Comparison of ENCODE assay signal across 22 cellular contexts in genomic region chr2:25035537-25036220, GRCh38. TPM values are rescaled to one million over a fixed set of nuclear protein-coding genes. Genes with fewer than 3 reads are reported as not detected.
DNase-seq lines count a peak whose midpoint lies in the region; ATAC-seq and TF ChIP-seq lines count a peak whose summit lies in the region.
"Had no signal": no experiment of that assay in that cellular context is flagged by ENCODE, and none has a peak within 500 bp of the region (broad histone marks: within the 10 kb centered on the region; RNA-seq: fewer than 3 reads in every experiment).

No MANE protein-coding gene starts in this region.

- CTCF ChIA-PET in IMR-90 (lab: Yijun Ruan, JAX): no interaction called here
- CTCF ChIA-PET in activated naive CD4-positive, alpha-beta T cell treated with anti-CD3 and anti-CD28 coated beads, Interleukin-2, amount 10 ng/mL, durations not matched to agents 7 days and 5 days (lab: Charles Lee): no interaction called here

- no peak overlapping the region for H3K27ac Mint-ChIP-seq in natural killer cell
- no peak overlapping the region for H3K27ac Mint-ChIP-seq in activated naive CD4-positive, alpha-beta T cell treated with anti-CD3 and anti-CD28 coated beads, Interleukin-2, amount 10 ng/mL, durations not matched to agents 7 days and 5 days
- H3K27ac Mint-ChIP-seq: activated naive CD4-positive, alpha-beta T cell treated with anti-CD3 and anti-CD28 coated beads, Interleukin-2, amount 50 U/mL, for 24 hours; activated T-helper 1 cell treated with anti-CD3 and anti-CD28 coated beads, Interleukin-12 subunit alpha, Interleukin-12 subunit beta, Interleukin-2, Interleukin-4 antibody, amounts not matched to agents 30 ng/mL and 10 ng/mL and 1 ng/mL, durations not matched to agents 14 hours and 24 hours and 36 hours; CD14-positive monocyte; memory B cell; type B pancreatic cell had no signal

- H3K18ac ChIP-seq in IMR-90 (ENCODE audit: low read depth, low read length) (no peak overlapping the region), trophoblast cell (ENCODE audit: low read length) (no peak overlapping the region)

- H2BK5ac ChIP-seq in IMR-90 (ENCODE audit: low read depth, low read length, poor library complexity, severe bottlenecking): no peak overlapping the region
- no peak overlapping the region for H2BK5ac ChIP-seq in trophoblast cell (ENCODE audit: low read depth, low read length, poor library complexity)

- H2BK20ac ChIP-seq in IMR-90 (ENCODE audit: low read depth, low read length): no peak overlapping the region

- 53% methylated on average over 3 of the region's 12 CpGs; no CpG with 5 or more reads in 1 of the 2 experiments for WGBS in IMR-90 (ENCODE audit: extremely low coverage in 2 of 2, insufficient read length in 1 of 2), 2 experiments
- no CpG with 5 or more reads among the region's 12 CpGs for WGBS in trophoblast cell (ENCODE audit: extremely low coverage, insufficient coverage, insufficient read length)

- H4K5ac ChIP-seq in IMR-90 (ENCODE audit: low read depth, low read length): no peak overlapping the region

- in situ Hi-C loops in IMR-90 (cut with MboI; ENCODE audit: low sequenced_read_pairs): no loop called here

- TF ChIP-seq CTCF in IMR-90 (conservative IDR thresholded peaks at IDR 0.05; ENCODE audit: low read depth, low read length) (no peak), natural killer cell (IDR thresholded peaks at IDR 0.05) (no peak)

- H3K9me1 ChIP-seq in IMR-90 (ENCODE audit: insufficient read depth, low read length): 0 out of 2 replicates have a peak, but pooled peaks cover 3% of the 10 kb centered on the region

- no peak for TF ChIP-seq POLR2A in IMR-90 (IDR thresholded peaks at IDR 0.05; ENCODE audit: low read depth, low read length)

- no peaks in the 10 kb centered on the region for H3K36me3 Mint-ChIP-seq in natural killer cell
- no peaks in the 10 kb centered on the region for H3K36me3 Mint-ChIP-seq in activated naive CD4-positive, alpha-beta T cell treated with anti-CD3 and anti-CD28 coated beads, Interleukin-2, amount 10 ng/mL, durations not matched to agents 7 days and 5 days
- H3K36me3 Mint-ChIP-seq: activated naive CD4-positive, alpha-beta T cell treated with anti-CD3 and anti-CD28 coated beads, Interleukin-2, amount 50 U/mL, for 24 hours; CD14-positive monocyte; memory B cell; type B pancreatic cell had no signal

- no peaks in the 10 kb centered on the region for H3K79me2 ChIP-seq in trophoblast cell (ENCODE audit: control insufficient read depth, insufficient read depth, low read length, poor library complexity)

- no peak overlapping the region for H3K4ac ChIP-seq in IMR-90 (ENCODE audit: low read depth, low read length)
- no peak overlapping the region for H3K4ac ChIP-seq in trophoblast cell (ENCODE audit: low read depth, low read length)

- intact Hi-C loops in IMR-90 (cut with micrococcal nuclease): no loop called here
- intact Hi-C loops in natural killer cell (cut with micrococcal nuclease): no loop called here

- no peak overlapping the region for H2BK12ac ChIP-seq in trophoblast cell (ENCODE audit: low read length)

- H3K27me3 ChIP-seq in IMR-90 (ENCODE audit: control insufficient read depth, insufficient read depth, low read length): peaks cover 59% of the 10 kb centered on the region
- H3K27me3 ChIP-seq in trophoblast cell (ENCODE audit: insufficient read depth, low read length): no peaks in the 10 kb centered on the region
- H3K27me3 ChIP-seq: gastroesophageal sphincter, SJCRH30 had no signal

- peaks cover 4% of the 10 kb centered on the region; the same call in 1 of the 2 replicates for H3K9me3 ChIP-seq in IMR-90 (ENCODE audit: control insufficient read depth, insufficient read depth, low read length)
- peaks cover 2% of the 10 kb centered on the region for H3K9me3 ChIP-seq in trophoblast cell (ENCODE audit: insufficient read depth, low read depth, low read length)
- H3K9me3 ChIP-seq: gastroesophageal sphincter, MG63, SJCRH30 had no signal

- BruUV-seq in IMR-90 (replicated peaks; lab: Mats Ljungman, UMichigan): no TSS peak

- POLR2A ChIA-PET in IMR-90 (lab: Charles Lee; ENCODE audit: unreplicated experiment): no interaction called here

- no peaks in the 10 kb centered on the region for H3K9me3 Mint-ChIP-seq in natural killer cell
- H3K9me3 Mint-ChIP-seq in activated naive CD4-positive, alpha-beta T cell treated with anti-CD3 and anti-CD28 coated beads, Interleukin-2, amount 10 ng/mL, durations not matched to agents 7 days and 5 days: no peaks in the 10 kb centered on the region
- H3K9me3 Mint-ChIP-seq: activated naive CD4-positive, alpha-beta T cell treated with anti-CD3 and anti-CD28 coated beads, Interleukin-2, amount 50 U/mL, for 24 hours; activated T-helper 1 cell treated with anti-CD3 and anti-CD28 coated beads, Interleukin-12 subunit alpha, Interleukin-12 subunit beta, Interleukin-2, Interleukin-4 antibody, amounts not matched to agents 30 ng/mL and 10 ng/mL and 1 ng/mL, durations not matched to agents 14 hours and 24 hours and 36 hours; memory B cell; type B pancreatic cell had no signal

- DNase-seq in DMS79 treated with DMSO at 0.1 percent for 48 hours (lab: John Stamatoyannopoulos, UW) (peak; percentile 69), IMR-90 (no peak), RPMI8226 (peak; percentile 37), trophoblast cell (peak; percentile 56 to 67), iPS-NIHi11 (ENCODE audit: low spot score) (no peak), natural killer cell (no peak)
- DNase-seq in activated naive CD4-positive, alpha-beta T cell treated with anti-CD3 and anti-CD28 coated beads, Interleukin-2, amount 10 ng/mL, durations not matched to agents 7 days and 5 days: no peak
- DNase-seq: activated CD4-positive, alpha-beta T cell treated with anti-CD3 and anti-CD28 coated beads for 4 hours; kidney; MG63; NCI-H1694; NCI-H226; occipital lobe; T-helper 1 cell had no signal

- dilution Hi-C loops in IMR-90 (cut with HindIII; ENCODE audit: low sequenced_read_pairs, unreplicated experiment): no loop called here

- H4K12ac ChIP-seq in trophoblast cell (ENCODE audit: low read depth, low read length): no peak overlapping the region

- no peak overlapping the region for H3K14ac ChIP-seq in IMR-90 (replicated peaks; ENCODE audit: low read depth, low read length)
- no peak overlapping the region for H3K14ac ChIP-seq in trophoblast cell (ENCODE audit: low read length)

- ATAC-seq in IMR-90 (ENCODE audit: low read depth) (no peak), natural killer cell (no peak)
- ATAC-seq: esophagus mucosa, gastroesophageal sphincter had no signal

- H3K79me1 ChIP-seq in IMR-90 (ENCODE audit: low read depth in 1 of 2, low read length in 2 of 2): no peaks in the 10 kb centered on the region
- no peaks in the 10 kb centered on the region for H3K79me1 ChIP-seq in trophoblast cell (ENCODE audit: low read length)

- H2AK5ac ChIP-seq in IMR-90 (ENCODE audit: low read depth, low read length) (no peak overlapping the region), trophoblast cell (ENCODE audit: low read length) (no peak overlapping the region)

- H2AFZ ChIP-seq in IMR-90 (replicated peaks; ENCODE audit: low read length, poor library complexity): no peak overlapping the region
- no peak overlapping the region for H2AFZ ChIP-seq in trophoblast cell (ENCODE audit: insufficient read depth, low read length, poor library complexity)

- H4K91ac ChIP-seq in IMR-90 (ENCODE audit: insufficient read depth, low read depth, low read length): no peak overlapping the region
- no peak overlapping the region for H4K91ac ChIP-seq in trophoblast cell (ENCODE audit: low read depth, low read length)

- no peak for TF ChIP-seq RAD21 in IMR-90 (IDR thresholded peaks at IDR 0.05; ENCODE audit: low read length)

- H3K4me3 ChIP-seq in IMR-90 (ENCODE audit: insufficient read depth, low read depth, low read length) (no peak overlapping the region), trophoblast cell (ENCODE audit: low read depth, low read length) (no peak overlapping the region)
- H3K4me3 ChIP-seq: gastroesophageal sphincter, MG63, SJCRH30 had no signal

- no peak overlapping the region for H4K8ac ChIP-seq in IMR-90 (ENCODE audit: low read depth in 2 of 2, low read length in 2 of 2)
- no peak overlapping the region for H4K8ac ChIP-seq in trophoblast cell (ENCODE audit: low read depth, low read length)

- H3K9ac ChIP-seq in IMR-90 (ENCODE audit: low read depth, low read length) (no peak overlapping the region), trophoblast cell (ENCODE audit: low read length) (no peak overlapping the region)

- H2AK9ac ChIP-seq in IMR-90 (replicated peaks; ENCODE audit: low read depth, low read length, poor library complexity): peak overlapping the region; percentile 13

- no peaks in the 10 kb centered on the region for H3K4me1 ChIP-seq in IMR-90 (ENCODE audit: control insufficient read depth, insufficient read depth, low read length)
- peaks cover 7 to 11% of the 10 kb centered on the region in 2 experiments for H3K4me1 ChIP-seq in trophoblast cell (ENCODE audit: control insufficient read depth in 1 of 2, insufficient read depth in 2 of 2, low read length in 2 of 2)
- H3K4me1 ChIP-seq: gastroesophageal sphincter had no signal

- H3K4me1 Mint-ChIP-seq in natural killer cell: no peaks in the 10 kb centered on the region
- peaks cover 6% of the 10 kb centered on the region for H3K4me1 Mint-ChIP-seq in activated naive CD4-positive, alpha-beta T cell treated with anti-CD3 and anti-CD28 coated beads, Interleukin-2, amount 10 ng/mL, durations not matched to agents 7 days and 5 days

- H3K4me2 ChIP-seq in IMR-90 (ENCODE audit: low read depth, low read length) (no peak overlapping the region), trophoblast cell (ENCODE audit: low read length) (no peak overlapping the region)

- H3K4me3 Mint-ChIP-seq in natural killer cell: no peak overlapping the region
- H3K4me3 Mint-ChIP-seq in activated naive CD4-positive, alpha-beta T cell treated with anti-CD3 and anti-CD28 coated beads, Interleukin-2, amount 10 ng/mL, durations not matched to agents 7 days and 5 days: no peak overlapping the region
- H3K4me3 Mint-ChIP-seq: activated naive CD4-positive, alpha-beta T cell treated with anti-CD3 and anti-CD28 coated beads, Interleukin-2, amount 50 U/mL, for 24 hours; activated T-helper 1 cell treated with anti-CD3 and anti-CD28 coated beads, Interleukin-12 subunit alpha, Interleukin-12 subunit beta, Interleukin-2, Interleukin-4 antibody, amounts not matched to agents 30 ng/mL and 10 ng/mL and 1 ng/mL, durations not matched to agents 14 hours and 24 hours and 36 hours; CD14-positive monocyte; memory B cell; type B pancreatic cell had no signal

- H3K23ac ChIP-seq in IMR-90 (ENCODE audit: low read depth, low read length): no peak overlapping the region
- H3K23ac ChIP-seq in trophoblast cell (ENCODE audit: low read length): no peak overlapping the region

- no peak overlapping the region for H2BK120ac ChIP-seq in IMR-90 (ENCODE audit: low read depth, low read length)
- H2BK120ac ChIP-seq in trophoblast cell (ENCODE audit: insufficient read depth, low read length, poor library complexity): no peak overlapping the region

- H3K27ac ChIP-seq in IMR-90 (ENCODE audit: insufficient read depth, low read length): no peak overlapping the region
- no peak overlapping the region for H3K27ac ChIP-seq in trophoblast cell (ENCODE audit: low read depth, low read length)
- H3K27ac ChIP-seq: gastroesophageal sphincter, SJCRH30 had no signal

- no peaks in the 10 kb centered on the region for H4K20me1 ChIP-seq in IMR-90 (ENCODE audit: insufficient read depth, low read length)

- H3K36me3 ChIP-seq in IMR-90 (ENCODE audit: control insufficient read depth, insufficient read depth, low read length) (no peaks in the 10 kb centered on the region), trophoblast cell (ENCODE audit: control insufficient read depth in 1 of 2, insufficient read depth in 2 of 2, low read length in 2 of 2) (no peaks in the 10 kb centered on the region)
- H3K36me3 ChIP-seq: gastroesophageal sphincter, MG63, SJCRH30 had no signal

- H3K27me3 Mint-ChIP-seq in natural killer cell (ENCODE audit: low read depth in 2 of 2): peaks cover 9 to 11% of the 10 kb centered on the region in 2 donors
- peaks cover 31% of the 10 kb centered on the region for H3K27me3 Mint-ChIP-seq in activated naive CD4-positive, alpha-beta T cell treated with anti-CD3 and anti-CD28 coated beads, Interleukin-2, amount 10 ng/mL, durations not matched to agents 7 days and 5 days

- H2BK15ac ChIP-seq in IMR-90 (ENCODE audit: low read depth, low read length): no peak overlapping the region

- no peak overlapping the region for H3K56ac ChIP-seq in IMR-90 (ENCODE audit: extremely low read depth, insufficient read depth, low read length)

RNA-seq across cellular contexts. Expression of gene EFR3B, which starts 6.2 kb away (rescaled TPM):
- 0.90 and 1.1 TPM in 2 replicates for total RNA-seq in IMR-90 (2012; rRNA removed)
- polyA plus RNA-seq in IMR-90 (2012; rRNA removed): 0.36 and 0.38 TPM in 2 replicates
- 0.14 and 0.18 TPM in 2 replicates for polyA plus RNA-seq in IMR-90 (2012; cell fraction: cytosol; rRNA removed)
- polyA plus RNA-seq in IMR-90 (2012; cell fraction: nucleus; rRNA removed; ENCODE audit: low replicate concordance): 0.63 and 0.66 TPM in 2 replicates
- polyA plus RNA-seq in trophoblast cell (2013): 2.1 TPM in 2 replicates
- total RNA-seq in natural killer cell: under 1 TPM in 1 of 3 donors, not detected in 2; 0.05 TPM
- polyA plus RNA-seq: CD14-positive monocyte had no signal

Comparison
In these comparisons a context has a peak if more than half of its experiments do, and no peak if none do; other contexts are left out.
1. DNase-seq: peak in DMS79 treated with DMSO at 0.1 percent for 48 hours (single experiment), RPMI8226 (single experiment) and trophoblast cell (2 of 2); none in IMR-90 (single experiment), iPS-NIHi11 (single experiment), natural killer cell (single experiment) and activated naive CD4-positive, alpha-beta T cell treated with anti-CD3 and anti-CD28 coated beads, Interleukin-2, amount 10 ng/mL, durations not matched to agents 7 days and 5 days (single experiment).